Comparison of ENCODE assay signal across 11 cellular contexts in genomic region chr3:175477651-175478224, GRCh38.
DNase-seq lines count a peak whose midpoint lies in the region; ATAC-seq lines count a peak whose summit lies in the region.
"Had no signal": no experiment of that assay in that cellular context is flagged by ENCODE, and none has a peak within 500 bp of the region (broad histone marks: within the 10 kb centered on the region; RNA-seq: fewer than 3 reads in every experiment).

No MANE protein-coding gene starts in this region.

- ATAC-seq in GM19324 (IDR thresholded peaks at IDR 0.05; ENCODE audit: low FRiP score, unreplicated experiment) (peak; percentile 54), HG02798 (IDR thresholded peaks at IDR 0.05; ENCODE audit: poor library complexity, unreplicated experiment) (peak; percentile 84), HG03520 (IDR thresholded peaks at IDR 0.05; ENCODE audit: unreplicated experiment) (peak; percentile 74)
- ATAC-seq: effector memory CD8-positive, alpha-beta T cell; T-helper 17 cell had no signal

- no peak for DNase-seq in NCI-H345 treated with DMSO at 0.1 percent for 48 hours (lab: John Stamatoyannopoulos, UW; ENCODE audit: unreplicated experiment)
- no peak for DNase-seq in OCI-M2 (lab: John Stamatoyannopoulos, UW; ENCODE audit: unreplicated experiment)
- no peak for DNase-seq in CD1c-positive myeloid dendritic cell (ENCODE audit: extremely low spot score)
- DNase-seq in activated CD4-positive, alpha-beta T cell treated with anti-CD3 and anti-CD28 coated beads, Interleukin-2, amount 50 U/mL, for 1 hour: no peak
- DNase-seq: effector memory CD8-positive, alpha-beta T cell; NCI-H1417; T-helper 17 cell; transverse colon had no signal
